In genomic region chr12:100142851-100143559, GRCh38 we compare ENCODE assay signal across 8 cellular contexts. TPM values are rescaled to one million over a fixed set of nuclear protein-coding genes. Genes with fewer than 3 reads are reported as not detected.
DNase-seq lines count a peak whose midpoint lies in the region; ATAC-seq lines count a peak whose summit lies in the region.

Gene BLTP3B, minus strand, starts transcription at chr12:100142874. Its CDS starts 239 bp downstream, at chr12:100142635.

- H3K27me3 Mint-ChIP-seq in IgD-negative memory B cell, result peaks cover 1% of the 10 kb centered on the region

- H3K4me1 Mint-ChIP-seq in IgD-negative memory B cell, result peaks cover 30 to 35% (median 33%) of the 10 kb centered on the region in 3 donors

- H3K27ac ChIP-seq in epithelial cell of prostate, result peak within 1 kb of the TSS; percentile 82

- peak; percentile 66 for ATAC-seq in GM21576 (IDR thresholded peaks at IDR 0.05; ENCODE audit: unreplicated experiment)

- peak within 1 kb of the TSS; percentile 95 to 99 (median 96) for H3K4me3 Mint-ChIP-seq in IgD-negative memory B cell

- no peaks in the 10 kb centered on the region for H3K9me3 Mint-ChIP-seq in IgD-negative memory B cell

- peak within 1 kb of the TSS; percentile 90 to 99 (median 98) for H3K27ac Mint-ChIP-seq in IgD-negative memory B cell

- H3K36me3 Mint-ChIP-seq in IgD-negative memory B cell, result peaks cover 2% of the 10 kb centered on the region

- DNase-seq in DMS 273 (lab: John Stamatoyannopoulos, UW; ENCODE audit: unreplicated experiment), result peak; percentile 87
- DNase-seq in OCI-M1 (lab: John Stamatoyannopoulos, UW), result peak; percentile 92
- peak; percentile 90 for DNase-seq in activated T-cell treated with anti-CD3 and anti-CD28 coated beads for 4 hours
- DNase-seq in epithelial cell of prostate (ENCODE audit: low read depth, low spot score), result no peak
- DNase-seq in mucosa of gallbladder (ENCODE audit: low spot score), result peak; percentile 90
- DNase-seq in stimulated activated CD8-positive, alpha-beta memory T cell treated with anti-CD3 and anti-CD28 coated beads, Interleukin-4, amount 100 ng/mL, for 24 hours (ENCODE audit: low read depth), result peak; percentile 88

RNA-seq across cellular contexts. Expression of gene BLTP3B, which starts in this region (rescaled TPM):
- 20.5 TPM for polyA plus RNA-seq in IgD-negative memory B cell
- 25.2 TPM for total RNA-seq in mucosa of gallbladder
